ENCODE assay signal across 8 cellular contexts in genomic region chr3:69200384-69201068, GRCh38.
DNase-seq lines count a peak whose midpoint lies in the region; ATAC-seq and TF ChIP-seq lines count a peak whose summit lies in the region.

No MANE protein-coding gene starts in this region.

- H3K27ac ChIP-seq in parathyroid adenoma: peak overlapping the region; percentile 34

- H3K36me3 ChIP-seq in parathyroid adenoma (ENCODE audit: control insufficient read depth, insufficient read depth, low read length): no peaks in the 10 kb centered on the region

- H3K4me2 ChIP-seq in parathyroid adenoma (ENCODE audit: low read length): peak overlapping the region; percentile 78

- peak; percentile 71 for DNase-seq in activated CD8-positive, alpha-beta memory T cell treated with anti-CD3 and anti-CD28 coated beads for 24 hours
- DNase-seq in activated CD8-positive, alpha-beta memory T cell treated with anti-CD3 and anti-CD28 coated beads, Interleukin-2, amount 50 U/mL, for 48 hours: no peak
- peak; percentile 25 for DNase-seq in activated T-cell treated with anti-CD3 and anti-CD28 coated beads, Interleukin-2, amount 50 U/mL, for 1 hour
- DNase-seq in fibroblast of villous mesenchyme (ENCODE audit: low read depth): peak; percentile 87

- H3K4me3 ChIP-seq in fibroblast of villous mesenchyme (ENCODE audit: low read depth, low read length): peak overlapping the region; percentile 37
- peak overlapping the region; percentile 58 for H3K4me3 ChIP-seq in parathyroid adenoma (ENCODE audit: low read depth, low read length)

- H3K9me3 ChIP-seq in parathyroid adenoma (ENCODE audit: control insufficient read depth, low read length): no peaks in the 10 kb centered on the region

- H3K9ac ChIP-seq in parathyroid adenoma: no peak overlapping the region

- H3K4me1 ChIP-seq in parathyroid adenoma: no peaks in the 10 kb centered on the region

- TF ChIP-seq CTCF in fibroblast of villous mesenchyme (IDR thresholded peaks at IDR 0.05; ENCODE audit: insufficient read depth, low read depth, low read length): no peak
- no peak for TF ChIP-seq CTCF in parathyroid adenoma (IDR thresholded peaks at IDR 0.05)

- ATAC-seq in GM18858 (IDR thresholded peaks at IDR 0.05; ENCODE audit: unreplicated experiment) (no peak), GM18498 (IDR thresholded peaks at IDR 0.05; ENCODE audit: unreplicated experiment) (no peak), HG03196 (IDR thresholded peaks at IDR 0.05; ENCODE audit: unreplicated experiment) (no peak)

- peak overlapping the region; percentile 76 for H2AFZ ChIP-seq in parathyroid adenoma

- H3K79me2 ChIP-seq in parathyroid adenoma: no peaks in the 10 kb centered on the region

- H3K27me3 ChIP-seq in parathyroid adenoma (ENCODE audit: control insufficient read depth, insufficient read depth, low read length): no peaks in the 10 kb centered on the region
